In genomic region chr6:87684895-87685654, GRCh38 we compare ENCODE assay signal across 25 cellular contexts. TPM values are rescaled to one million over a fixed set of nuclear protein-coding genes. Genes with fewer than 3 reads are reported as not detected.
DNase-seq lines count a peak whose midpoint lies in the region; ATAC-seq and TF ChIP-seq lines count a peak whose summit lies in the region.
"Had no signal": no experiment of that assay in that cellular context is flagged by ENCODE, and none has a peak within 500 bp of the region (broad histone marks: within the 10 kb centered on the region; RNA-seq: fewer than 3 reads in every experiment).

No MANE protein-coding gene starts in this region.

- TF ChIP-seq CTCF in gastrocnemius medialis (IDR thresholded peaks at IDR 0.05 in 4 of 5, conservative IDR thresholded peaks at IDR 0.05 in 1 of 5): no peak

- peak overlapping the region; percentile 6 for H3K27ac ChIP-seq in iPS-20b (ENCODE audit: low read length)
- peak overlapping the region; percentile 84 to 99 (median 94) for H3K27ac ChIP-seq in gastrocnemius medialis
- H3K27ac ChIP-seq: esophagus squamous epithelium, PC-9, SJCRH30, suprapubic skin, vagina had no signal

- no peaks in the 10 kb centered on the region for H3K9me3 ChIP-seq in T-helper 17 cell (ENCODE audit: control insufficient read depth, low read length, poor library complexity, severe bottlenecking)
- no peaks in the 10 kb centered on the region for H3K9me3 ChIP-seq in iPS-20b (ENCODE audit: insufficient read depth, low read depth, low read length)
- H3K9me3 ChIP-seq in gastrocnemius medialis: no peaks in the 10 kb centered on the region
- H3K9me3 ChIP-seq: esophagus squamous epithelium, SJCRH30, suprapubic skin, vagina had no signal

- H3K9me3 Mint-ChIP-seq in activated CD4-positive, alpha-beta T cell treated with anti-CD3 and anti-CD28 coated beads for 36 hours (ENCODE audit: low read depth): no peaks in the 10 kb centered on the region
- H3K9me3 Mint-ChIP-seq: effector memory CD8-positive, alpha-beta T cell; T-helper 1 cell treated with Interleukin-12 subunit alpha and Interleukin-12 subunit beta and Interleukin-4 antibody, amounts not matched to agents 30 μg/mL and 1 μg/mL, for 36 hours had no signal

- H3K4me1 ChIP-seq in iPS-20b (ENCODE audit: insufficient read depth, low read length) (peaks cover 4% of the 10 kb centered on the region; the same call in 1 of the 2 replicates), gastrocnemius medialis (peaks cover 83 to 91% of the 10 kb centered on the region in 2 donors)
- H3K4me1 ChIP-seq: SJCRH30 had no signal

- peak overlapping the region; percentile 15 for H3K27ac Mint-ChIP-seq in activated CD4-positive, alpha-beta T cell treated with anti-CD3 and anti-CD28 coated beads for 36 hours
- peak overlapping the region; percentile 77 for H3K27ac Mint-ChIP-seq in T-helper 17 cell
- H3K27ac Mint-ChIP-seq: T-helper 1 cell treated with Interleukin-12 subunit alpha and Interleukin-12 subunit beta and Interleukin-4 antibody, amounts not matched to agents 30 μg/mL and 1 μg/mL, for 36 hours had no signal

- POLR2A ChIA-PET in activated CD4-positive, alpha-beta T cell treated with anti-CD3 and anti-CD28 coated beads for 36 hours (lab: Charles Lee): no interaction called here

- H3K9ac ChIP-seq in iPS-20b (ENCODE audit: low read depth, low read length): no peak overlapping the region

- H3K36me3 Mint-ChIP-seq in activated CD4-positive, alpha-beta T cell treated with anti-CD3 and anti-CD28 coated beads for 36 hours (ENCODE audit: low read depth): peaks cover 14% of the 10 kb centered on the region
- H3K36me3 Mint-ChIP-seq in T-helper 17 cell (ENCODE audit: low read depth): no peaks in the 10 kb centered on the region

- TF ChIP-seq POLR2A in gastrocnemius medialis (IDR thresholded peaks at IDR 0.05): no peak

- intact Hi-C loops in activated CD4-positive, alpha-beta T cell treated with anti-CD3 and anti-CD28 coated beads for 36 hours (cut with DNase I, micrococcal nuclease): loop anchor here in 1 of 2 experiments (5.0 kb wide), 1 partner anchor 122 kb away; no protein-coding TSS in a partner anchor
- intact Hi-C loops in gastrocnemius medialis (cut with DNase I; ENCODE audit: low total_unique reads): no loop called here

- no peaks in the 10 kb centered on the region for H3K27me3 ChIP-seq in iPS-20b (ENCODE audit: insufficient read depth, low read length)
- no peaks in the 10 kb centered on the region for H3K27me3 ChIP-seq in gastrocnemius medialis
- H3K27me3 ChIP-seq: esophagus squamous epithelium, SJCRH30, suprapubic skin, vagina had no signal

- no peak for ATAC-seq in activated CD4-positive, alpha-beta T cell treated with anti-CD3 and anti-CD28 coated beads for 36 hours
- ATAC-seq in T-helper 17 cell (no peak), gastrocnemius medialis (peak; percentile 66), HG03159 (IDR thresholded peaks at IDR 0.05; ENCODE audit: unreplicated experiment) (no peak)
- ATAC-seq: effector memory CD8-positive, alpha-beta T cell had no signal

- no peak overlapping the region for H3K4me3 ChIP-seq in iPS-20b (ENCODE audit: low read length)
- no peak overlapping the region for H3K4me3 ChIP-seq in gastrocnemius medialis
- H3K4me3 ChIP-seq: esophagus squamous epithelium, PC-9, SJCRH30, suprapubic skin, vagina had no signal

- in situ Hi-C loops in gastrocnemius medialis (cut with MboI; ENCODE audit: low sequenced_read_pairs in 4 of 4): no loop called here

- DNase-seq in activated CD4-positive, alpha-beta T cell treated with anti-CD3 and anti-CD28 coated beads for 36 hours: no peak
- no peak for DNase-seq in activated CD4-positive, alpha-beta T cell treated with anti-CD3 and anti-CD28 coated beads, Interleukin-2, amount 50 U/mL, for 1 hour
- no peak for DNase-seq in T-helper 17 cell
- no peak for DNase-seq in gastrocnemius medialis
- no peak for DNase-seq in NCI-H2081 treated with DMSO at 0.1 percent for 48 hours (lab: John Stamatoyannopoulos, UW)
- no peak for DNase-seq in NCI-H2196 (lab: John Stamatoyannopoulos, UW; ENCODE audit: unreplicated experiment)
- DNase-seq: 8988T; activated CD4-positive, alpha-beta T cell treated with anti-CD3 and anti-CD28 coated beads, Interleukin-2, amount 50 U/mL, for 4 hours; activated CD8-positive, alpha-beta memory T cell treated with anti-CD3 and anti-CD28 coated beads, Interleukin-2, amount 50 U/mL, for 48 hours; activated gamma-delta T cell; effector memory CD8-positive, alpha-beta T cell; esophagus squamous epithelium; glutamatergic neuron; KG1; MV-4-11; NCI-H1694 treated with DMSO at 0.1 percent for 48 hours; NCI-H226; NCI-H774; PC-9; SJCRH30 had no signal

- no peaks in the 10 kb centered on the region for H3K27me3 Mint-ChIP-seq in activated CD4-positive, alpha-beta T cell treated with anti-CD3 and anti-CD28 coated beads for 36 hours
- H3K27me3 Mint-ChIP-seq in T-helper 17 cell: no peaks in the 10 kb centered on the region
- H3K27me3 Mint-ChIP-seq: effector memory CD8-positive, alpha-beta T cell had no signal

- H3K4me3 Mint-ChIP-seq in activated CD4-positive, alpha-beta T cell treated with anti-CD3 and anti-CD28 coated beads for 36 hours: no peak overlapping the region
- H3K4me3 Mint-ChIP-seq in T-helper 17 cell: no peak overlapping the region
- H3K4me3 Mint-ChIP-seq: T-helper 1 cell treated with Interleukin-12 subunit alpha and Interleukin-12 subunit beta and Interleukin-4 antibody, amounts not matched to agents 30 μg/mL and 1 μg/mL, for 36 hours had no signal

- CTCF ChIA-PET in activated CD4-positive, alpha-beta T cell treated with anti-CD3 and anti-CD28 coated beads for 36 hours (lab: Charles Lee): interaction anchor here (1.5 kb wide), 1 partner anchor 14 kb away, joined by 4 read pairs; no protein-coding TSS in a partner anchor

- peaks cover 16% of the 10 kb centered on the region for H3K36me3 ChIP-seq in iPS-20b (ENCODE audit: insufficient read depth, low read depth, low read length)
- no peaks in the 10 kb centered on the region for H3K36me3 ChIP-seq in gastrocnemius medialis
- H3K36me3 ChIP-seq: vagina had no signal

- peaks cover 69% of the 10 kb centered on the region for H3K4me1 Mint-ChIP-seq in activated CD4-positive, alpha-beta T cell treated with anti-CD3 and anti-CD28 coated beads for 36 hours
- H3K4me1 Mint-ChIP-seq in T-helper 17 cell: peaks cover 36% of the 10 kb centered on the region

RNA-seq across cellular contexts. Expression of gene AKIRIN2, which starts 17.0 kb away (rescaled TPM):
- 10 to 100 TPM; 41.4 to 46.3 TPM for total RNA-seq in activated CD4-positive, alpha-beta T cell treated with anti-CD3 and anti-CD28 coated beads for 36 hours
- total RNA-seq in T-helper 17 cell (100 to 1,000 TPM; 114 to 128 TPM), gastrocnemius medialis (10 to 100 TPM; 25.6 to 44.5 (median 33.1) TPM)

Comparison
In these comparisons a context has a peak if more than half of its experiments do, and no peak if none do; other contexts are left out.
1. ATAC-seq: peak in gastrocnemius medialis (2 of 2); none in activated CD4-positive, alpha-beta T cell treated with anti-CD3 and anti-CD28 coated beads for 36 hours (single experiment), T-helper 17 cell (single experiment) and HG03159 (single experiment).